In genomic region chr1:66248746-66249145, GRCh38 we compare ENCODE assay signal across 18 cellular contexts.
DNase-seq lines count a peak whose midpoint lies in the region; ATAC-seq and TF ChIP-seq lines count a peak whose summit lies in the region.
"Had no signal": no experiment of that assay in that cellular context is flagged by ENCODE, and none has a peak within 500 bp of the region (broad histone marks: within the 10 kb centered on the region; RNA-seq: fewer than 3 reads in every experiment).

No MANE protein-coding gene starts in this region.

- peaks cover 39% of the 10 kb centered on the region for H3K4me1 Mint-ChIP-seq in activated CD4-positive, alpha-beta memory T cell treated with anti-CD3 and anti-CD28 coated beads, Interleukin-2, amount 10 ng/mL, durations not matched to agents 7 days and 5 days

- H3K27ac Mint-ChIP-seq in activated CD4-positive, alpha-beta memory T cell treated with anti-CD3 and anti-CD28 coated beads, Interleukin-2, amount 10 ng/mL, durations not matched to agents 7 days and 5 days = peak overlapping the region; percentile 17
- H3K27ac Mint-ChIP-seq: CD4-positive, alpha-beta T cell had no signal

- CTCF ChIA-PET in activated CD4-positive, alpha-beta memory T cell treated with anti-CD3 and anti-CD28 coated beads, Interleukin-2, amount 10 ng/mL, durations not matched to agents 7 days and 5 days (lab: Charles Lee) = interaction anchor here (1.2 to 19.7 kb wide), 7 partner anchors 83 to 289 kb away, joined by 4 to 422 read pairs (median 8); no protein-coding TSS in a partner anchor

- H3K36me3 ChIP-seq in right atrium auricular region (no peaks in the 10 kb centered on the region), aorta (ENCODE audit: control insufficient read depth in 1 of 2, insufficient read depth in 2 of 2, low read length in 1 of 2) (no peaks in the 10 kb centered on the region), hepatocyte (replicated peaks; ENCODE audit: insufficient read depth, low read depth) (no peaks in the 10 kb centered on the region)

- no peaks in the 10 kb centered on the region for H3K9me2 ChIP-seq in hepatocyte (replicated peaks; ENCODE audit: insufficient read depth)

- POLR2A ChIA-PET in activated CD4-positive, alpha-beta memory T cell treated with anti-CD3 and anti-CD28 coated beads, Interleukin-2, amount 10 ng/mL, durations not matched to agents 7 days and 5 days (lab: Charles Lee) = interaction anchor here (1.3 to 7.3 kb wide), 9 partner anchors 8 to 196 kb away, joined by 3 to 72 read pairs (median 13); no protein-coding TSS in a partner anchor

- no peaks in the 10 kb centered on the region for H3K27me3 ChIP-seq in right atrium auricular region
- H3K27me3 ChIP-seq in aorta (ENCODE audit: control insufficient read depth in 1 of 2, insufficient read depth in 2 of 2, low read length in 1 of 2) = no peaks in the 10 kb centered on the region
- no peaks in the 10 kb centered on the region for H3K27me3 ChIP-seq in hepatocyte

- intact Hi-C loops in Right ventricle myocardium inferior (cut with DNase I) = no loop called here
- intact Hi-C loops in aorta (cut with DNase I) = no loop called here

- ATAC-seq in Right ventricle myocardium inferior = peak; percentile 27
- ATAC-seq in aorta (ENCODE audit: low FRiP score) = peak; percentile 51
- no peak for ATAC-seq in GM21381 (IDR thresholded peaks at IDR 0.05; ENCODE audit: unreplicated experiment)
- ATAC-seq in HG03159 (IDR thresholded peaks at IDR 0.05; ENCODE audit: unreplicated experiment) = no peak
- ATAC-seq: naive thymus-derived CD8-positive, alpha-beta T cell had no signal

- no peak overlapping the region for H2AFZ ChIP-seq in hepatocyte

- H3K4me1 ChIP-seq in right atrium auricular region (peaks cover 0 to 5% of the 10 kb centered on the region in 2 donors), aorta (ENCODE audit: control insufficient read depth in 1 of 2, insufficient read depth in 2 of 2, low read length in 2 of 2) (no peaks in the 10 kb centered on the region), hepatocyte (ENCODE audit: insufficient read depth) (no peaks in the 10 kb centered on the region)

- H3K9me3 Mint-ChIP-seq in activated CD4-positive, alpha-beta memory T cell treated with anti-CD3 and anti-CD28 coated beads, Interleukin-2, amount 10 ng/mL, durations not matched to agents 7 days and 5 days = no peaks in the 10 kb centered on the region
- H3K9me3 Mint-ChIP-seq: CD4-positive, alpha-beta T cell; naive thymus-derived CD8-positive, alpha-beta T cell had no signal

- H4K20me1 ChIP-seq in hepatocyte (ENCODE audit: insufficient read depth, poor library complexity, severe bottlenecking) = no peaks in the 10 kb centered on the region

- no peaks in the 10 kb centered on the region for H3K9me3 ChIP-seq in right atrium auricular region
- no peaks in the 10 kb centered on the region for H3K9me3 ChIP-seq in aorta (ENCODE audit: control insufficient read depth, low read length)
- no peaks in the 10 kb centered on the region for H3K9me3 ChIP-seq in hepatocyte (ENCODE audit: low read depth)

- no peak overlapping the region for H3K4me2 ChIP-seq in hepatocyte

- H3K36me3 Mint-ChIP-seq in activated CD4-positive, alpha-beta memory T cell treated with anti-CD3 and anti-CD28 coated beads, Interleukin-2, amount 10 ng/mL, durations not matched to agents 7 days and 5 days (ENCODE audit: low read depth) = no peaks in the 10 kb centered on the region
- H3K36me3 Mint-ChIP-seq: naive thymus-derived CD8-positive, alpha-beta T cell had no signal

- WGBS in aorta, 2 donors = 34 to 60% methylated on average over 1 of the region's 1 CpG
- 18% methylated on average over 1 of the region's 1 CpG for WGBS in hepatocyte (ENCODE audit: low lambda C conversion rate, missing lambda C conversion rate)

- no peaks in the 10 kb centered on the region for H3K79me2 ChIP-seq in hepatocyte

- H3K27me3 Mint-ChIP-seq in activated CD4-positive, alpha-beta memory T cell treated with anti-CD3 and anti-CD28 coated beads, Interleukin-2, amount 10 ng/mL, durations not matched to agents 7 days and 5 days = no peaks in the 10 kb centered on the region
- H3K27me3 Mint-ChIP-seq: CD4-positive, alpha-beta T cell; naive thymus-derived CD8-positive, alpha-beta T cell had no signal

- no peak overlapping the region for H3K4me3 Mint-ChIP-seq in activated CD4-positive, alpha-beta memory T cell treated with anti-CD3 and anti-CD28 coated beads, Interleukin-2, amount 10 ng/mL, durations not matched to agents 7 days and 5 days
- H3K4me3 Mint-ChIP-seq: CD4-positive, alpha-beta T cell; naive thymus-derived CD8-positive, alpha-beta T cell had no signal

- DNase-seq in Right ventricle myocardium inferior (ENCODE audit: missing footprints) (no peak), right atrium auricular region (ENCODE audit: low spot score) (no peak), iris pigment epithelial cell (ENCODE audit: low read depth) (peak; percentile 13), aorta (no peak), hepatocyte (ENCODE audit: low spot score) (no peak)
- DNase-seq in activated CD4-positive, alpha-beta memory T cell treated with anti-CD3 and anti-CD28 coated beads, Interleukin-2, amount 10 ng/mL, durations not matched to agents 7 days and 5 days = no peak
- DNase-seq: activated gamma-delta T cell treated with Interleukin-2 at 50 U/mL for 16 hours; anterior cingulate cortex; CD4-positive, alpha-beta T cell; GF-D8; mesendoderm; naive thymus-derived CD8-positive, alpha-beta T cell; NCI-H2107; NCI-H526 treated with DMSO at 0.1 percent for 48 hours; stimulated activated CD4-positive, alpha-beta T cell treated with anti-CD3 and anti-CD28 coated beads, Interleukin-2, amount 100 ng/mL, for 48 hours had no signal

- H3K4me3 ChIP-seq in right atrium auricular region = no peak overlapping the region
- no peak overlapping the region for H3K4me3 ChIP-seq in aorta (ENCODE audit: low read length in 2 of 2)
- no peak overlapping the region for H3K4me3 ChIP-seq in hepatocyte
- H3K4me3 ChIP-seq: skin epidermis had no signal

- TF ChIP-seq CTCF in right atrium auricular region (IDR thresholded peaks at IDR 0.05) = no peak
- TF ChIP-seq CTCF in hepatocyte (IDR thresholded peaks at IDR 0.05; ENCODE audit: poor library complexity) = no peak

- H3K27ac ChIP-seq in right atrium auricular region = peak overlapping the region in 1 of 2 donors; percentile 25
- no peak overlapping the region for H3K27ac ChIP-seq in aorta (ENCODE audit: low read depth in 1 of 2, low read length in 2 of 2)
- no peak overlapping the region for H3K27ac ChIP-seq in hepatocyte
- H3K27ac ChIP-seq: skin epidermis had no signal

Comparison
In these comparisons a context has a peak if more than half of its experiments do, and no peak if none do; other contexts are left out.
1. ATAC-seq: peak in Right ventricle myocardium inferior (single experiment) and aorta (single experiment); none in GM21381 (single experiment) and HG03159 (single experiment).